ENCODE assay signal across 15 cellular contexts in genomic region chr20:39268566-39268965, GRCh38.
DNase-seq lines count a peak whose midpoint lies in the region; ATAC-seq, FAIRE-seq and TF ChIP-seq lines count a peak whose summit lies in the region.
"Had no signal": no experiment of that assay in that cellular context is flagged by ENCODE, and none has a peak within 500 bp of the region (broad histone marks: within the 10 kb centered on the region; RNA-seq: fewer than 3 reads in every experiment).

No MANE protein-coding gene starts in this region.

- no peak overlapping the region for H3K4me2 ChIP-seq in HepG2 (ENCODE audit: low read depth, low read length)
- no peak overlapping the region for H3K4me2 ChIP-seq in parathyroid adenoma (ENCODE audit: low read length)

- TF ChIP-seq CTCF in heart right ventricle (IDR thresholded peaks at IDR 0.05) (no peak), bronchial epithelial cell (IDR thresholded peaks at IDR 0.05; ENCODE audit: insufficient read depth, low read length, severe bottlenecking) (no peak), HepG2 (CRISPR knock-in tag; IDR thresholded peaks at IDR 0.05) (no peak), parathyroid adenoma (IDR thresholded peaks at IDR 0.05) (no peak), ovary (IDR thresholded peaks at IDR 0.05) (no peak)

- no peak for TF ChIP-seq RAD21 in HepG2 (CRISPR knock-in tag; IDR thresholded peaks at IDR 0.05)

- in situ Hi-C loops in HepG2 (cut with HindIII; ENCODE audit: extremely low pct_ligation_motif_present, low pct_unique_long_range_greater_than_20kb): no loop called here

- no peaks in the 10 kb centered on the region for H4K20me1 ChIP-seq in HepG2 (ENCODE audit: insufficient read depth, low read length)

- POLR2A ChIA-PET in HepG2 (lab: Yijun Ruan, JAX): no interaction called here
- POLR2A ChIA-PET in naive thymus-derived CD4-positive, alpha-beta T cell (lab: Charles Lee): no interaction called here

- no TSS peak for BruUV-seq in HepG2 (replicated peaks; lab: Mats Ljungman, UMichigan)

- ATAC-seq in heart right ventricle (peak in 5 of 8 donors; percentile 18 to 49 (median 27)), Right ventricle myocardium inferior (no peak), HepG2 (no peak)
- ATAC-seq in naive thymus-derived CD4-positive, alpha-beta T cell: no peak

- no peak for TF ChIP-seq POLR2A in HepG2 (IDR thresholded peaks at IDR 0.05; ENCODE audit: insufficient read depth in 1 of 2, low read depth in 2 of 2, low read length in 2 of 2)
- no peak for TF ChIP-seq POLR2A in ovary (IDR thresholded peaks at IDR 0.05)

- DNase-seq in heart right ventricle: peak in 1 of 2 donors; percentile 19
- no peak for DNase-seq in Right ventricle myocardium inferior (ENCODE audit: missing footprints)
- no peak for DNase-seq in bronchial epithelial cell (ENCODE audit: low read depth)
- DNase-seq in HepG2 (ENCODE audit: low spot score): no peak
- no peak for DNase-seq in naive thymus-derived CD4-positive, alpha-beta T cell
- no peak for DNase-seq in NAMALWA (ENCODE audit: low spot score)
- DNase-seq in ovary: no peak
- DNase-seq: DMS79, NCI-H1694 treated with DMSO at 0.1 percent for 48 hours, NCI-H510A had no signal

- H3K4me1 ChIP-seq in heart right ventricle: peaks cover 0 to 40% (median 0%) of the 10 kb centered on the region in 9 donors
- H3K4me1 ChIP-seq in HepG2 (ENCODE audit: insufficient read depth, low read length): no peaks in the 10 kb centered on the region
- peaks cover 15% of the 10 kb centered on the region for H3K4me1 ChIP-seq in parathyroid adenoma
- no peaks in the 10 kb centered on the region for H3K4me1 ChIP-seq in naive thymus-derived CD4-positive, alpha-beta T cell (ENCODE audit: control insufficient read depth in 2 of 2, insufficient read depth in 2 of 2, low read length in 2 of 2)
- H3K4me1 ChIP-seq in ovary (ENCODE audit: insufficient read depth): no peaks in the 10 kb centered on the region
- H3K4me1 ChIP-seq: SJSA1 had no signal

- H3K27me3 ChIP-seq in heart right ventricle (peaks cover 0 to 8% (median 0%) of the 10 kb centered on the region in 7 donors), bronchial epithelial cell (ENCODE audit: control insufficient read depth, insufficient read depth, low read length) (no peaks in the 10 kb centered on the region), HepG2 (ENCODE audit: control insufficient read depth in 1 of 2, insufficient read depth in 2 of 2, low read length in 2 of 2) (peaks cover 0 to 9% of the 10 kb centered on the region in 2 experiments; a peak in 1 of 5 replicates), parathyroid adenoma (ENCODE audit: control insufficient read depth, insufficient read depth, low read length) (no peaks in the 10 kb centered on the region), ovary (no peaks in the 10 kb centered on the region)
- H3K27me3 ChIP-seq in naive thymus-derived CD4-positive, alpha-beta T cell (ENCODE audit: control insufficient read depth in 2 of 2, insufficient read depth in 2 of 2, low read length in 2 of 2): no peaks in the 10 kb centered on the region
- H3K27me3 ChIP-seq: SJSA1 had no signal

- H3K9me3 ChIP-seq in heart right ventricle (no peaks in the 10 kb centered on the region), HepG2 (ENCODE audit: low read length) (no peaks in the 10 kb centered on the region), parathyroid adenoma (ENCODE audit: control insufficient read depth, low read length) (no peaks in the 10 kb centered on the region), ovary (no peaks in the 10 kb centered on the region)
- no peaks in the 10 kb centered on the region for H3K9me3 ChIP-seq in naive thymus-derived CD4-positive, alpha-beta T cell (ENCODE audit: control insufficient read depth in 2 of 3, low read length in 3 of 3)
- H3K9me3 ChIP-seq: SJSA1 had no signal

- peaks cover 0 to 12% (median 0%) of the 10 kb centered on the region in 5 donors for H3K27me3 Mint-ChIP-seq in naive thymus-derived CD4-positive, alpha-beta T cell

- no peaks in the 10 kb centered on the region for H3K36me3 ChIP-seq in heart right ventricle
- no peaks in the 10 kb centered on the region for H3K36me3 ChIP-seq in bronchial epithelial cell (ENCODE audit: control insufficient read depth, insufficient read depth, low read length)
- no peaks in the 10 kb centered on the region for H3K36me3 ChIP-seq in HepG2 (replicated peaks in 1 of 2; ENCODE audit: control insufficient read depth in 1 of 2, insufficient read depth in 2 of 2, low read length in 2 of 2)
- no peaks in the 10 kb centered on the region for H3K36me3 ChIP-seq in parathyroid adenoma (ENCODE audit: control insufficient read depth, insufficient read depth, low read length)
- H3K36me3 ChIP-seq in naive thymus-derived CD4-positive, alpha-beta T cell (ENCODE audit: control insufficient read depth in 2 of 3, insufficient read depth in 3 of 3, low read length in 3 of 3): no peaks in the 10 kb centered on the region
- H3K36me3 ChIP-seq in ovary: no peaks in the 10 kb centered on the region
- H3K36me3 ChIP-seq: SJSA1 had no signal

- intact Hi-C loops in heart right ventricle (cut with DNase I): loop anchor here (1.0 to 10.0 kb wide), 11 partner anchors 12 to 1696 kb away; partner anchors contain the start of gene MAFB (in 2 of the 10)
- intact Hi-C loops in Right ventricle myocardium inferior (cut with DNase I): loop anchor here (5.0 to 10.0 kb wide), 4 partner anchors 166 to 1694 kb away; no protein-coding TSS in a partner anchor
- intact Hi-C loops in HepG2 (cut with micrococcal nuclease; ENCODE audit: unreplicated experiment): loop anchor here (10.0 kb wide), 2 partner anchors 606 to 1426 kb away; no protein-coding TSS in a partner anchor
- intact Hi-C loops in naive thymus-derived CD4-positive, alpha-beta T cell (cut with micrococcal nuclease): no loop called here
- intact Hi-C loops in ovary (cut with DNase I): no loop called here

- CTCF ChIA-PET in HepG2 (lab: Yijun Ruan, JAX; ENCODE audit: low intra/inter-chr PET ratio, low total read pairs): interaction anchor here (0.6 to 2.3 kb wide), 5 partner anchors 157 to 1423 kb away, joined by 3 to 9 read pairs (median 4); partner anchors contain the start of gene MAFB
- CTCF ChIA-PET in naive thymus-derived CD4-positive, alpha-beta T cell (lab: Charles Lee): no interaction called here

- H3K4me3 ChIP-seq in heart right ventricle (no peak overlapping the region), bronchial epithelial cell (ENCODE audit: low read depth, low read length) (no peak overlapping the region), HepG2 (replicated peaks in 1 of 3; ENCODE audit: insufficient read depth in 1 of 3, low read depth in 2 of 3, low read length in 3 of 3) (no peak overlapping the region), parathyroid adenoma (ENCODE audit: low read depth, low read length) (no peak overlapping the region), ovary (no peak overlapping the region)
- no peak overlapping the region for H3K4me3 ChIP-seq in naive thymus-derived CD4-positive, alpha-beta T cell (ENCODE audit: low read length)
- H3K4me3 ChIP-seq: SJSA1 had no signal

- peak; percentile 7 for FAIRE-seq in bronchial epithelial cell (lab: Jason Lieb, UNC)
- no peak for FAIRE-seq in HepG2 (lab: Jason Lieb, UNC)

- WGBS in heart right ventricle, 2 donors: 55 to 59% methylated on average over 10 of the region's 10 CpGs
- WGBS in HepG2 (ENCODE audit: low lambda C conversion rate): 20% methylated on average over 10 of the region's 10 CpGs
- 48 to 62% (median 54%) methylated on average over 10 of the region's 10 CpGs for WGBS in ovary, 3 donors

- TF ChIP-seq EP300 in HepG2 (IDR thresholded peaks at IDR 0.05; ENCODE audit: low read depth in 2 of 2, low read length in 2 of 2) (no peak), HepG2 (CRISPR knock-in tag; IDR thresholded peaks at IDR 0.05; ENCODE audit: borderline replicate concordance) (no peak), ovary (IDR thresholded peaks at IDR 0.05) (no peak)

- H2AFZ ChIP-seq in HepG2 (ENCODE audit: low read length): no peak overlapping the region
- peak overlapping the region; percentile 45 for H2AFZ ChIP-seq in parathyroid adenoma

- H3K27ac ChIP-seq in heart right ventricle (peak overlapping the region in 5 of 10 donors; percentile 12 to 65 (median 32)), HepG2 (ENCODE audit: extremely low read length, insufficient read depth, low read length) (no peak overlapping the region), parathyroid adenoma (no peak overlapping the region), ovary (no peak overlapping the region)
- no peak overlapping the region for H3K27ac ChIP-seq in naive thymus-derived CD4-positive, alpha-beta T cell (ENCODE audit: low read depth, low read length)
- H3K27ac ChIP-seq: 22Rv1, SJSA1 had no signal

- H3K9ac ChIP-seq in HepG2 (ENCODE audit: insufficient read depth, low read depth, low read length): no peak overlapping the region
- H3K9ac ChIP-seq in parathyroid adenoma: no peak overlapping the region

- no peak overlapping the region for H3K27ac Mint-ChIP-seq in naive thymus-derived CD4-positive, alpha-beta T cell
- H3K27ac Mint-ChIP-seq: CD14-positive monocyte had no signal

- no peaks in the 10 kb centered on the region for H3K9me3 Mint-ChIP-seq in naive thymus-derived CD4-positive, alpha-beta T cell
- H3K9me3 Mint-ChIP-seq: CD14-positive monocyte, H9 had no signal

- H3K36me3 Mint-ChIP-seq in naive thymus-derived CD4-positive, alpha-beta T cell: no peaks in the 10 kb centered on the region
- H3K36me3 Mint-ChIP-seq: CD14-positive monocyte had no signal

- no peak overlapping the region for H3K4me3 Mint-ChIP-seq in naive thymus-derived CD4-positive, alpha-beta T cell
- H3K4me3 Mint-ChIP-seq: CD14-positive monocyte, H9 had no signal

- H3K79me2 ChIP-seq in HepG2 (ENCODE audit: insufficient read depth, low read length): no peaks in the 10 kb centered on the region
- H3K79me2 ChIP-seq in parathyroid adenoma: no peaks in the 10 kb centered on the region

- H3K4me1 Mint-ChIP-seq in naive thymus-derived CD4-positive, alpha-beta T cell: no peaks in the 10 kb centered on the region
- H3K4me1 Mint-ChIP-seq: CD14-positive monocyte had no signal

Comparison
In these comparisons a context has a peak if more than half of its experiments do, and no peak if none do; other contexts are left out.
1. ATAC-seq: peak in heart right ventricle (5 of 8); none in Right ventricle myocardium inferior (single experiment), HepG2 (single experiment) and naive thymus-derived CD4-positive, alpha-beta T cell (single experiment).
2. intact Hi-C loops: an anchor here in heart right ventricle (1.0 to 10.0 kb wide), Right ventricle myocardium inferior (5.0 to 10.0 kb wide) and HepG2 (10.0 kb wide); none called in naive thymus-derived CD4-positive, alpha-beta T cell and ovary.